26 cellular contexts compared by ENCODE assay signal in genomic region chr11:32016111-32016510, GRCh38.
"Had no signal": no experiment of that assay in that cellular context is flagged by ENCODE, and none has a peak within 500 bp of the region (broad histone marks: within the 10 kb centered on the region; RNA-seq: fewer than 3 reads in every experiment).

No MANE protein-coding gene starts in this region.

- ATAC-seq: effector memory CD8-positive, alpha-beta T cell; esophagus mucosa; gastrocnemius medialis; heart right ventricle; left cardiac atrium; left lung; left ventricle myocardium superior; lower lobe of right lung; mucosa of descending colon; naive thymus-derived CD8-positive, alpha-beta T cell had no signal

- DNase-seq: cortex of kidney; effector CD8-positive, alpha-beta T cell; effector memory CD8-positive, alpha-beta T cell; endodermal cell; erythroblast; esophagus squamous epithelium; foreskin fibroblast; foreskin melanocyte; gastrocnemius medialis; glutamatergic neuron; head of caudate nucleus; heart right ventricle; hippocampal formation; left cardiac atrium; left lung; left ventricle myocardium superior; lower lobe of right lung; mesenchymal stem cell; mucosa of descending colon; naive B cell; naive thymus-derived CD8-positive, alpha-beta T cell had no signal

- H3K4me1 ChIP-seq: esophagus squamous epithelium, gastrocnemius medialis, heart right ventricle, left lung, lower lobe of right lung had no signal

- H3K4me3 ChIP-seq: esophagus squamous epithelium, gastrocnemius medialis, heart right ventricle, left lung, lower lobe of right lung, mucosa of descending colon had no signal

- FAIRE-seq: endometrium, islet of Langerhans, keratinocyte had no signal

- H3K27ac ChIP-seq: epithelial cell of prostate, esophagus squamous epithelium, gastrocnemius medialis, heart right ventricle, left lung, lower lobe of right lung had no signal

- H3K9me3 ChIP-seq: esophagus squamous epithelium, gastrocnemius medialis, heart right ventricle, left lung, lower lobe of right lung, mucosa of descending colon had no signal

- H3K36me3 ChIP-seq: esophagus squamous epithelium, gastrocnemius medialis, heart right ventricle, left lung, lower lobe of right lung had no signal
